1 cellular context compared by ENCODE assay signal in genomic region chr9:105557804-105558610, GRCh38.
A peak's percentile ranks its signal among the peaks of the same experiment; 100 is the strongest.
TF ChIP-seq lines count a peak whose summit lies in the region.

Gene FKTN, plus strand, starts transcription at chr9:105558131. Its CDS starts 16,902 bp downstream, at chr9:105575033.

TF ChIP-seq in HEK293, 187 proteins besides CTCF, POLR2A, EP300 and RAD21 (continued from another document):
- TF ChIP-seq PRDM10 (tag by site-specific recombination; IDR thresholded peaks at IDR 0.05), result no peak
- peak; percentile 62; the same call in 1 of the 2 replicates for TF ChIP-seq ZNF10 (tag by site-specific recombination; IDR thresholded peaks at IDR 0.05)
- TF ChIP-seq ZNF501 (tag by site-specific recombination; IDR thresholded peaks at IDR 0.05), result 0 out of 2 replicates have a peak, but pooled peaks have one; percentile 28
- TF ChIP-seq PBX3 (CRISPR knock-in tag; IDR thresholded peaks at IDR 0.05), result no peak; the same call in 1 of the 2 replicates
- no peak for TF ChIP-seq KLF17 (tag by site-specific recombination; IDR thresholded peaks at IDR 0.05)
- no peak for TF ChIP-seq ZNF311 (tag by site-specific recombination; IDR thresholded peaks at IDR 0.05; ENCODE audit: borderline replicate concordance)
- no peak for TF ChIP-seq ZNF837 (tag by site-specific recombination; IDR thresholded peaks at IDR 0.05)
- TF ChIP-seq SP3 (tag by site-specific recombination; IDR thresholded peaks at IDR 0.05), result peak; percentile 50; the same call in 1 of the 2 replicates
- peak; percentile 80; the same call in 1 of the 2 replicates for TF ChIP-seq TRIM28 (IDR thresholded peaks at IDR 0.05; ENCODE audit: borderline replicate concordance, low read length)
- TF ChIP-seq ZIC2 (tag by site-specific recombination; IDR thresholded peaks at IDR 0.05), result peak; percentile 45; the same call in 1 of the 2 replicates
- TF ChIP-seq WT1 (tag by site-specific recombination; IDR thresholded peaks at IDR 0.05), result no peak
- TF ChIP-seq ZBTB17 (tag by site-specific recombination; IDR thresholded peaks at IDR 0.05), result peak; percentile 56
- TF ChIP-seq ZFHX2 (tag by site-specific recombination; conservative IDR thresholded peaks at IDR 0.05), result no peak
- no peak for TF ChIP-seq ZNF114 (tag by site-specific recombination; IDR thresholded peaks at IDR 0.05)
- no peak for TF ChIP-seq AEBP2 (tag by site-specific recombination; IDR thresholded peaks at IDR 0.05; ENCODE audit: borderline replicate concordance)
- TF ChIP-seq ZNF580 (tag by site-specific recombination; IDR thresholded peaks at IDR 0.05), result peak; percentile 31; the same call in 1 of the 2 replicates
- peak; percentile 28; the same call in 1 of the 2 replicates for TF ChIP-seq SP7 (tag by site-specific recombination; IDR thresholded peaks at IDR 0.05)
- TF ChIP-seq ZNF513 (tag by site-specific recombination; IDR thresholded peaks at IDR 0.05), result no peak
- TF ChIP-seq ZBTB8A (tag by site-specific recombination; IDR thresholded peaks at IDR 0.05), result peak; percentile 50; the same call in 1 of the 2 replicates
- no peak for TF ChIP-seq ZNF146 (tag by site-specific recombination; IDR thresholded peaks at IDR 0.05)
- no peak for TF ChIP-seq PRDM2 (tag by site-specific recombination; IDR thresholded peaks at IDR 0.05; ENCODE audit: borderline replicate concordance)
- TF ChIP-seq ZSCAN30 (tag by site-specific recombination; IDR thresholded peaks at IDR 0.05), result peak; percentile 18; the same call in 1 of the 2 replicates
